In the genomic region with DNA sequence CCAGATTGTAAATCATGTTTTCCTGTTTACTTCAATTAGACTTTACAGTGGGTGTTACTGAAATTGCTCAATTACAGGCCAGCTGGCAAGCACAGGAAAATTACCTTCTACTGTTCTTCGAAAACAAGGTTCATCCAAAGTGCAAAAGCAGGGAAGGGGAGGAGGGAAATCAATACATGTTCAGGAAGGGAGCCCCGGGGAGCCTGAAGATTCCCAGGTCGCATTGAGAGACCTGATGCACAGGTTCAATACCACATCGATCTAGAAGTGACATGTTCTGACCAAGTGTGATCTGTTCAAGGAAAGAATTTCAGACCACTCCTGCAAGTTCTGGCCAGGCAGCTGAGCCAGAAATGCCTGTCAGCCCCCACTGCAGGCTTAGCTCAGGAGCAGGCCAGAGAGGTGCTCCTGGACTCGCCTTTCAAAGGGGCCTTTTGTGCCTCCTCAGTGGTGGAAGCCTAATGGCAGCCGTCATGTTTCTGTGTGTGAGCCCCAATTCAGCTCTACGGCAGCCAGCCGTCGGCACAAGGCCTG, we compare ENCODE assay signal across 9 cellular contexts. TPM values are rescaled to one million over a fixed set of nuclear protein-coding genes. Genes with fewer than 3 reads are reported as not detected.
DNase-seq lines count a peak whose midpoint lies in the region; ATAC-seq and TF ChIP-seq lines count a peak whose summit lies in the region.
"Had no signal": no experiment of that assay in that cellular context is flagged by ENCODE, and none has a peak within 500 bp of the region (broad histone marks: within the 10 kb centered on the region; RNA-seq: fewer than 3 reads in every experiment).

No MANE protein-coding gene starts in this region.

- H3K27ac Mint-ChIP-seq in activated CD8-positive, alpha-beta memory T cell treated with anti-CD3 and anti-CD28 coated beads, Interleukin-2, amount 10 ng/mL, durations not matched to agents 7 days and 5 days, result peak overlapping the region; percentile 71
- peak overlapping the region; percentile 35 for H3K27ac Mint-ChIP-seq in activated T-helper 1 cell treated with anti-CD3 and anti-CD28 coated beads, Interleukin-12 subunit alpha, Interleukin-12 subunit beta, Interleukin-2, Interleukin-4 antibody, amounts not matched to agents 30 ng/mL and 10 ng/mL and 1 ng/mL, durations not matched to agents 14 hours and 24 hours and 36 hours

- H3K4me3 ChIP-seq in right lobe of liver (no peak overlapping the region), testis (no peak overlapping the region)

- H3K27me3 ChIP-seq in right lobe of liver, result no peaks in the 10 kb centered on the region
- no peaks in the 10 kb centered on the region for H3K27me3 ChIP-seq in testis

- H3K4me1 ChIP-seq in right lobe of liver (peaks cover 3 to 62% (median 28%) of the 10 kb centered on the region in 4 donors), testis (peaks cover 79% of the 10 kb centered on the region)

- no peak for TF ChIP-seq POLR2A in right lobe of liver (IDR thresholded peaks at IDR 0.05)
- TF ChIP-seq POLR2A in testis (IDR thresholded peaks at IDR 0.05), result no peak

- intact Hi-C loops in activated T-helper 1 cell treated with anti-CD3 and anti-CD28 coated beads, Interleukin-12 subunit alpha, Interleukin-12 subunit beta, Interleukin-2, Interleukin-4 antibody, amounts not matched to agents 30 ng/mL and 10 ng/mL and 1 ng/mL, durations not matched to agents 14 hours and 24 hours and 36 hours (cut with micrococcal nuclease), result loop anchor here (1.0 kb wide), 1 partner anchor 10 kb away; no protein-coding TSS in a partner anchor
- intact Hi-C loops in right lobe of liver (cut with DNase I), result no loop called here
- intact Hi-C loops in testis (cut with DNase I; ENCODE audit: low total_unique reads), result no loop called here

- H3K27me3 Mint-ChIP-seq in activated CD8-positive, alpha-beta memory T cell treated with anti-CD3 and anti-CD28 coated beads, Interleukin-2, amount 10 ng/mL, durations not matched to agents 7 days and 5 days, result no peaks in the 10 kb centered on the region
- H3K27me3 Mint-ChIP-seq in activated T-helper 1 cell treated with anti-CD3 and anti-CD28 coated beads, Interleukin-12 subunit alpha, Interleukin-12 subunit beta, Interleukin-2, Interleukin-4 antibody, amounts not matched to agents 30 ng/mL and 10 ng/mL and 1 ng/mL, durations not matched to agents 14 hours and 24 hours and 36 hours (ENCODE audit: insufficient read depth), result no peaks in the 10 kb centered on the region

- no peak overlapping the region for H3K4me3 Mint-ChIP-seq in activated CD8-positive, alpha-beta memory T cell treated with anti-CD3 and anti-CD28 coated beads, Interleukin-2, amount 10 ng/mL, durations not matched to agents 7 days and 5 days
- H3K4me3 Mint-ChIP-seq in activated T-helper 1 cell treated with anti-CD3 and anti-CD28 coated beads, Interleukin-12 subunit alpha, Interleukin-12 subunit beta, Interleukin-2, Interleukin-4 antibody, amounts not matched to agents 30 ng/mL and 10 ng/mL and 1 ng/mL, durations not matched to agents 14 hours and 24 hours and 36 hours, result peak overlapping the region; percentile 31

- WGBS in right lobe of liver (ENCODE audit: insufficient coverage, low coverage, low lambda C conversion rate, missing lambda C conversion rate), result 2% methylated on average over 4 of the region's 9 CpGs
- 48 to 50% methylated on average over 4 to 9 of the region's 9 CpGs for WGBS in testis, 2 donors

- TF ChIP-seq CTCF in right lobe of liver (IDR thresholded peaks at IDR 0.05) (no peak), testis (IDR thresholded peaks at IDR 0.05) (no peak)

- peaks cover 86% of the 10 kb centered on the region for H3K4me1 Mint-ChIP-seq in activated CD8-positive, alpha-beta memory T cell treated with anti-CD3 and anti-CD28 coated beads, Interleukin-2, amount 10 ng/mL, durations not matched to agents 7 days and 5 days
- peaks cover 84% of the 10 kb centered on the region for H3K4me1 Mint-ChIP-seq in activated T-helper 1 cell treated with anti-CD3 and anti-CD28 coated beads, Interleukin-12 subunit alpha, Interleukin-12 subunit beta, Interleukin-2, Interleukin-4 antibody, amounts not matched to agents 30 ng/mL and 10 ng/mL and 1 ng/mL, durations not matched to agents 14 hours and 24 hours and 36 hours (ENCODE audit: low read depth)

- peaks cover 16% of the 10 kb centered on the region for H3K36me3 Mint-ChIP-seq in activated CD8-positive, alpha-beta memory T cell treated with anti-CD3 and anti-CD28 coated beads, Interleukin-2, amount 10 ng/mL, durations not matched to agents 7 days and 5 days
- peaks cover 30% of the 10 kb centered on the region for H3K36me3 Mint-ChIP-seq in activated T-helper 1 cell treated with anti-CD3 and anti-CD28 coated beads, Interleukin-12 subunit alpha, Interleukin-12 subunit beta, Interleukin-2, Interleukin-4 antibody, amounts not matched to agents 30 ng/mL and 10 ng/mL and 1 ng/mL, durations not matched to agents 14 hours and 24 hours and 36 hours (ENCODE audit: low read depth)

- no peak for ATAC-seq in activated CD8-positive, alpha-beta memory T cell treated with anti-CD3 and anti-CD28 coated beads, Interleukin-2, amount 10 ng/mL, durations not matched to agents 7 days and 5 days
- peak; percentile 55 to 78 (median 61) for ATAC-seq in right lobe of liver
- no peak for ATAC-seq in HG03025 (IDR thresholded peaks at IDR 0.05; ENCODE audit: low FRiP score, unreplicated experiment)
- no peak for ATAC-seq in HG03520 (IDR thresholded peaks at IDR 0.05; ENCODE audit: unreplicated experiment)

- no peak for DNase-seq in activated CD8-positive, alpha-beta memory T cell treated with anti-CD3 and anti-CD28 coated beads, Interleukin-2, amount 10 ng/mL, durations not matched to agents 7 days and 5 days
- DNase-seq in activated CD8-positive, alpha-beta memory T cell treated with anti-CD3 and anti-CD28 coated beads, Interleukin-2, amount 50 U/mL, for 48 hours, result no peak
- DNase-seq in activated T-helper 1 cell treated with anti-CD3 and anti-CD28 coated beads, Interleukin-12 subunit alpha, Interleukin-12 subunit beta, Interleukin-2, Interleukin-4 antibody, amounts not matched to agents 30 ng/mL and 10 ng/mL and 1 ng/mL, durations not matched to agents 14 hours and 24 hours and 36 hours (ENCODE audit: low spot score), result no peak
- peak in 1 of 3 donors; percentile 47 for DNase-seq in right lobe of liver
- no peak for DNase-seq in testis
- no peak for DNase-seq in DMS79 (lab: John Stamatoyannopoulos, UW)
- DNase-seq: midbrain had no signal

- H3K36me3 ChIP-seq in right lobe of liver, result no peaks in the 10 kb centered on the region
- H3K36me3 ChIP-seq in testis (ENCODE audit: low read depth, missing control alignments), result no peaks in the 10 kb centered on the region

- CTCF ChIA-PET in activated CD8-positive, alpha-beta memory T cell treated with anti-CD3 and anti-CD28 coated beads, Interleukin-2, amount 10 ng/mL, durations not matched to agents 7 days and 5 days (lab: Charles Lee), result interaction anchor here (1.1 to 10.8 kb wide), 4 partner anchors 10 to 38 kb away, joined by 3 to 76 read pairs (median 28); no protein-coding TSS in a partner anchor

- no peaks in the 10 kb centered on the region for H3K9me3 Mint-ChIP-seq in activated CD8-positive, alpha-beta memory T cell treated with anti-CD3 and anti-CD28 coated beads, Interleukin-2, amount 10 ng/mL, durations not matched to agents 7 days and 5 days (ENCODE audit: low read depth)
- H3K9me3 Mint-ChIP-seq in activated T-helper 1 cell treated with anti-CD3 and anti-CD28 coated beads, Interleukin-12 subunit alpha, Interleukin-12 subunit beta, Interleukin-2, Interleukin-4 antibody, amounts not matched to agents 30 ng/mL and 10 ng/mL and 1 ng/mL, durations not matched to agents 14 hours and 24 hours and 36 hours, result no peaks in the 10 kb centered on the region

- peak overlapping the region in 2 of 3 donors; percentile 19 to 61 for H3K27ac ChIP-seq in right lobe of liver
- peak overlapping the region; percentile 61 to 81 for H3K27ac ChIP-seq in testis

- H3K9me3 ChIP-seq in right lobe of liver, result no peaks in the 10 kb centered on the region
- no peaks in the 10 kb centered on the region for H3K9me3 ChIP-seq in testis

RNA-seq across cellular contexts. Expression of gene FAM53B, which starts 35.9 kb away (rescaled TPM):
- 10 to 100 TPM; 33.5 to 45.5 TPM for total RNA-seq in activated CD8-positive, alpha-beta memory T cell treated with anti-CD3 and anti-CD28 coated beads, Interleukin-2, amount 10 ng/mL, durations not matched to agents 7 days and 5 days
- 31.8 and 32.7 TPM in 2 replicates for total RNA-seq in activated T-helper 1 cell treated with anti-CD3 and anti-CD28 coated beads, Interleukin-12 subunit alpha, Interleukin-12 subunit beta, Interleukin-2, Interleukin-4 antibody, amounts not matched to agents 30 ng/mL and 10 ng/mL and 1 ng/mL, durations not matched to agents 14 hours and 24 hours and 36 hours
- 10 to 100 TPM in 1 of 6 experiments, 1 to 10 TPM in 5; 4.4 to 10.8 (median 4.8) TPM for total RNA-seq in right lobe of liver
- total RNA-seq in testis, result 100 to 1,000 TPM; 109 to 125 TPM
- 36.9 TPM for polyA plus RNA-seq in testis (ENCODE audit: insufficient read depth, low read depth, low replicate concordance)

Comparison
In these comparisons a context has a peak if more than half of its experiments do, and no peak if none do; other contexts are left out.
1. ATAC-seq: peak in right lobe of liver (4 of 4); none in activated CD8-positive, alpha-beta memory T cell treated with anti-CD3 and anti-CD28 coated beads, Interleukin-2, amount 10 ng/mL, durations not matched to agents 7 days and 5 days (single experiment), HG03025 (single experiment) and HG03520 (single experiment).